In genomic region chr1:170354679-170355078, GRCh38 we compare ENCODE assay signal across 19 cellular contexts.
"Had no signal": no experiment of that assay in that cellular context is flagged by ENCODE, and none has a peak within 500 bp of the region (broad histone marks: within the 10 kb centered on the region; RNA-seq: fewer than 3 reads in every experiment).

No MANE protein-coding gene starts in this region.

- H3K36me3 ChIP-seq: breast epithelium, colonic mucosa, esophagus squamous epithelium, lower lobe of right lung, upper lobe of right lung had no signal

- H3K4me3 ChIP-seq: breast epithelium, colonic mucosa, dorsolateral prefrontal cortex, esophagus squamous epithelium, lower lobe of right lung, mucosa of descending colon, SK-N-MC, upper lobe of right lung had no signal

- DNase-seq: activated CD4-positive, CD25-positive, alpha-beta regulatory T cell treated with anti-CD3 and anti-CD28 coated beads, Interleukin-2, amount 50 U/mL, for 72 hours; activated T-cell treated with anti-CD3 and anti-CD28 coated beads, Interleukin-2, amount 50 U/mL, for 1 hour; colonic mucosa; dorsolateral prefrontal cortex; effector memory CD8-positive, alpha-beta T cell; esophagus squamous epithelium; foreskin fibroblast; hippocampal formation; left colon; lower lobe of right lung; mesendoderm; nucleus accumbens; stimulated activated CD4-positive, alpha-beta T cell treated with anti-CD3 and anti-CD28 coated beads, Interleukin-4, amount 100 ng/mL, for 24 hours; stimulated activated naive CD4-positive, alpha-beta T cell treated with Interleukin-2 at 50 U/mL for 16 hours; upper lobe of right lung had no signal

- H3K4me1 ChIP-seq: breast epithelium, colonic mucosa, lower lobe of right lung, upper lobe of right lung had no signal

- H3K27ac ChIP-seq: breast epithelium, colonic mucosa, dorsolateral prefrontal cortex, esophagus squamous epithelium, lower lobe of right lung, SK-N-MC, upper lobe of right lung had no signal

- ATAC-seq: activated naive CD4-positive, alpha-beta T cell treated with anti-CD3 and anti-CD28 coated beads, Interleukin-2, amount 50 U/mL, for 72 hours; effector memory CD8-positive, alpha-beta T cell; lower lobe of right lung; upper lobe of right lung had no signal

- H3K9me3 ChIP-seq: colonic mucosa, esophagus squamous epithelium, mucosa of descending colon, upper lobe of right lung had no signal

- H3K27me3 ChIP-seq: breast epithelium, colonic mucosa, dorsolateral prefrontal cortex, esophagus squamous epithelium, upper lobe of right lung had no signal
